8 cellular contexts compared by ENCODE assay signal in genomic region chr20:37178839-37179670, GRCh38. TPM values are rescaled to one million over a fixed set of nuclear protein-coding genes. Genes with fewer than 3 reads are reported as not detected.
DNase-seq lines count a peak whose midpoint lies in the region; ATAC-seq and TF ChIP-seq lines count a peak whose summit lies in the region.

Gene MROH8 (minus strand): TSS chr20:37179548.
Gene RPN2 (plus strand): TSS chr20:37179330. CDS start chr20:37179357, 27 bp downstream.

- peak within 1 kb of the TSS; percentile 83 to 94 for H3K4me3 ChIP-seq in muscle layer of colon (ENCODE audit: low read depth in 1 of 2, low read length in 2 of 2)

- H3K36me3 ChIP-seq in muscle layer of colon (ENCODE audit: insufficient read depth, low read length): no peaks in the 10 kb centered on the region

- no peaks in the 10 kb centered on the region for H3K27me3 ChIP-seq in muscle layer of colon (ENCODE audit: control insufficient read depth in 1 of 2, insufficient read depth in 2 of 2, low read length in 2 of 2)

- DNase-seq in DMS79 (lab: John Stamatoyannopoulos, UW) (peak; percentile 93), KG1 (lab: John Stamatoyannopoulos, UW) (peak; percentile 86)
- peak; percentile 95 to 96 for DNase-seq in activated T-cell treated with anti-CD3 and anti-CD28 coated beads, Interleukin-2, amount 50 U/mL, for 48 hours
- DNase-seq in stimulated activated CD8-positive, alpha-beta memory T cell treated with anti-CD3 and anti-CD28 coated beads, Interleukin-7, amount 100 ng/mL, for 1 hour (ENCODE audit: low read depth in 2 of 2): peak; percentile 86 to 88

- H3K9me3 ChIP-seq in muscle layer of colon (ENCODE audit: low read length): no peaks in the 10 kb centered on the region

- peak within 1 kb of the TSS; percentile 98 for H3K27ac ChIP-seq in muscle layer of colon (ENCODE audit: low read depth, low read length)

- peaks cover 19% of the 10 kb centered on the region for H3K4me1 ChIP-seq in muscle layer of colon (ENCODE audit: insufficient read depth, low read length)

- peak within 1 kb of the TSS; percentile 89 for H3K9ac ChIP-seq in muscle layer of colon (ENCODE audit: low read length)

- ATAC-seq in GM21737 (IDR thresholded peaks at IDR 0.05; ENCODE audit: unreplicated experiment) (peak; percentile 90), esophagus mucosa (peak; percentile 98)

TF ChIP-seq in PFSK-1, 5 proteins besides CTCF, POLR2A, EP300 and RAD21:
- TF ChIP-seq FOXP2 (optimal IDR thresholded peaks at IDR 0.05; ENCODE audit: borderline replicate concordance, extremely low read depth, extremely low read length, insufficient read depth): peak; percentile 26
- TF ChIP-seq TAF1 (IDR thresholded peaks at IDR 0.05; ENCODE audit: borderline replicate concordance, insufficient read depth, low read length): no peak
- TF ChIP-seq SIN3A (IDR thresholded peaks at IDR 0.05; ENCODE audit: borderline replicate concordance, insufficient read depth, low read length): no peak; the same call in 1 of the 2 replicates
- TF ChIP-seq POLR2AphosphoS5 (IDR thresholded peaks at IDR 0.05; ENCODE audit: low read depth, low read length): no peak; the same call in 1 of the 2 replicates
- no peak for TF ChIP-seq REST (IDR thresholded peaks at IDR 0.05; ENCODE audit: insufficient read depth in 1 of 2, low read depth in 2 of 2, low read length in 2 of 2)
TF ChIP-seq in PFSK-1: peak in this region for 1.

RNA-seq across cellular contexts. Expression of gene MROH8, which starts in this region (rescaled TPM):
- 0.59 TPM for polyA plus RNA-seq in PFSK-1 (2012; ENCODE audit: insufficient read length, low read depth)
- total RNA-seq in esophagus mucosa: 1.6 TPM

RNA-seq across cellular contexts. Expression of gene RPN2, which starts in this region (rescaled TPM):
- 340 TPM for polyA plus RNA-seq in PFSK-1 (2012; ENCODE audit: insufficient read length, low read depth)
- total RNA-seq in esophagus mucosa: 140 TPM

Comparison
In these comparisons a context has a peak if more than half of its experiments do, and no peak if none do; other contexts are left out.
1. Peak in every context shown above with its lines: DNase-seq, ATAC-seq, H3K4me3 ChIP-seq and H3K27ac ChIP-seq.